In genomic region chr9:128916204-128916603, GRCh38 we compare ENCODE assay signal across 10 cellular contexts. TPM values are rescaled to one million over a fixed set of nuclear protein-coding genes. Genes with fewer than 3 reads are reported as not detected.
DNase-seq lines count a peak whose midpoint lies in the region; ATAC-seq and TF ChIP-seq lines count a peak whose summit lies in the region.
"Had no signal": no experiment of that assay in that cellular context is flagged by ENCODE, and none has a peak within 500 bp of the region (broad histone marks: within the 10 kb centered on the region; RNA-seq: fewer than 3 reads in every experiment).

No MANE protein-coding gene starts in this region.

- no peaks in the 10 kb centered on the region for H3K27me3 Mint-ChIP-seq in osteocyte (ENCODE audit: unreplicated experiment)

- ATAC-seq in aorta (ENCODE audit: low FRiP score) (peak; percentile 23), HG03439 (IDR thresholded peaks at IDR 0.05; ENCODE audit: unreplicated experiment) (no peak)

- intact Hi-C loops in aorta (cut with DNase I), result loop anchor here in 1 of 2 donors (2.0 kb wide), 1 partner anchor 33 kb away; the partner anchor contains the start of gene LRRC8A

- H3K9me3 Mint-ChIP-seq in osteocyte (ENCODE audit: unreplicated experiment), result no peaks in the 10 kb centered on the region
- H3K9me3 Mint-ChIP-seq: T-helper 1 cell treated with Interleukin-12 subunit alpha and Interleukin-12 subunit beta and Interleukin-4 antibody, amounts not matched to agents 30 μg/mL and 1 μg/mL, for 36 hours had no signal

- H3K4me3 ChIP-seq in adipocyte (ENCODE audit: low read length), result peak overlapping the region; percentile 69
- no peak overlapping the region for H3K4me3 ChIP-seq in fibroblast of mammary gland (ENCODE audit: control insufficient read depth, low read depth, low read length)
- H3K4me3 ChIP-seq in aorta (ENCODE audit: low read length in 2 of 2), result no peak overlapping the region

- TF ChIP-seq CTCF in fibroblast of mammary gland (conservative IDR thresholded peaks at IDR 0.05; ENCODE audit: control insufficient read depth, insufficient read depth, low read depth, low read length) (no peak), osteocyte (IDR thresholded peaks at IDR 0.05) (no peak)

- peak overlapping the region; percentile 92 for H3K9ac ChIP-seq in adipocyte (ENCODE audit: low read length)

- peaks cover 48% of the 10 kb centered on the region for H3K4me1 Mint-ChIP-seq in osteocyte (ENCODE audit: unreplicated experiment)

- peak overlapping the region; percentile 36 for H3K27ac Mint-ChIP-seq in osteocyte (ENCODE audit: unreplicated experiment)
- H3K27ac Mint-ChIP-seq: T-helper 1 cell treated with Interleukin-12 subunit alpha and Interleukin-12 subunit beta and Interleukin-4 antibody, amounts not matched to agents 30 μg/mL and 1 μg/mL, for 36 hours had no signal

- peak overlapping the region; percentile 23 to 96 for H3K27ac ChIP-seq in aorta (ENCODE audit: low read depth in 1 of 2, low read length in 2 of 2)

- no peaks in the 10 kb centered on the region for H3K27me3 ChIP-seq in adipocyte (replicated peaks; ENCODE audit: control insufficient read depth, insufficient read depth, low read length)
- H3K27me3 ChIP-seq in aorta (ENCODE audit: control insufficient read depth in 1 of 2, insufficient read depth in 2 of 2, low read length in 1 of 2), result no peaks in the 10 kb centered on the region

- H3K9me3 ChIP-seq in adipocyte (ENCODE audit: control insufficient read depth, low read length), result no peaks in the 10 kb centered on the region
- no peaks in the 10 kb centered on the region for H3K9me3 ChIP-seq in aorta (ENCODE audit: control insufficient read depth, low read length)

- H3K4me3 Mint-ChIP-seq in osteocyte (ENCODE audit: unreplicated experiment), result no peak overlapping the region
- H3K4me3 Mint-ChIP-seq: T-helper 1 cell treated with Interleukin-12 subunit alpha and Interleukin-12 subunit beta and Interleukin-4 antibody, amounts not matched to agents 30 μg/mL and 1 μg/mL, for 36 hours had no signal

- H3K4me1 ChIP-seq in adipocyte (ENCODE audit: control insufficient read depth, insufficient read depth, low read length) (peaks cover 68% of the 10 kb centered on the region), aorta (ENCODE audit: control insufficient read depth in 1 of 2, insufficient read depth in 2 of 2, low read length in 2 of 2) (peaks cover 0 to 8% of the 10 kb centered on the region in 2 donors)

- WGBS in aorta, 2 donors, result 25 to 39% methylated on average over 18 of the region's 18 CpGs

- H3K36me3 Mint-ChIP-seq in osteocyte (ENCODE audit: unreplicated experiment), result peaks cover 16% of the 10 kb centered on the region

- DNase-seq in adipocyte (ENCODE audit: low read depth), result no peak
- DNase-seq in fibroblast of mammary gland (ENCODE audit: low read depth), result peak; percentile 70
- no peak for DNase-seq in osteocyte (ENCODE audit: extremely low spot score, unreplicated experiment)
- peak in 1 of 2 donors; percentile 82 for DNase-seq in aorta
- DNase-seq in NCI-H2029 (lab: John Stamatoyannopoulos, UW), result no peak
- DNase-seq in LoVo (ENCODE audit: low spot score), result no peak
- DNase-seq: central memory CD4-positive, alpha-beta T cell; DMS153 had no signal

- H3K36me3 ChIP-seq in adipocyte (ENCODE audit: control insufficient read depth, insufficient read depth, low read length, severe bottlenecking), result peaks cover 7% of the 10 kb centered on the region
- no peaks in the 10 kb centered on the region for H3K36me3 ChIP-seq in aorta (ENCODE audit: control insufficient read depth in 1 of 2, insufficient read depth in 2 of 2, low read length in 1 of 2)

RNA-seq across cellular contexts. Expression of gene PHYHD1, which starts 4.6 kb away (rescaled TPM):
- total RNA-seq in osteocyte (4.6 and 6.0 TPM in 2 replicates), aorta (10 to 100 TPM; 20.5 to 33.0 TPM)
- polyA plus RNA-seq in aorta, result 10 to 100 TPM; 16.7 to 68.9 TPM

RNA-seq across cellular contexts. Expression of gene DOLK, which starts 31.2 kb away (rescaled TPM):
- 27.4 and 30.5 TPM in 2 replicates for total RNA-seq in osteocyte
- 10 to 100 TPM in 1 of 2 donors, 1 to 10 TPM in 1; 8.4 to 10.5 TPM for total RNA-seq in aorta
- 10 to 100 TPM in 1 of 2 donors, 1 to 10 TPM in 1; 4.3 to 10.7 TPM for polyA plus RNA-seq in aorta

RNA-seq across cellular contexts. Expression of gene NUP188, which starts 31.3 kb away (rescaled TPM):
- 44.5 and 49.0 TPM in 2 replicates for total RNA-seq in osteocyte
- total RNA-seq in aorta, result 10 to 100 TPM; 37.1 to 44.5 TPM
- 10 to 100 TPM in 1 of 2 donors, 1 to 10 TPM in 1; 4.9 to 14.4 TPM for polyA plus RNA-seq in aorta

RNA-seq across cellular contexts. Expression of gene LRRC8A, which starts 34.3 kb away (rescaled TPM):
- total RNA-seq in osteocyte, result 39.5 and 42.8 TPM in 2 replicates
- 100 to 1,000 TPM in 1 of 2 donors, 10 to 100 TPM in 1; 63.8 to 100 TPM for total RNA-seq in aorta
- 10 to 100 TPM; 14.3 to 41.3 TPM for polyA plus RNA-seq in aorta

RNA-seq across cellular contexts. Expression of gene KYAT1, which starts 34.5 kb away (rescaled TPM):
- 5.3 and 6.5 TPM in 2 replicates for total RNA-seq in osteocyte
- 1 to 10 TPM; 7.5 to 9.5 TPM for total RNA-seq in aorta
- polyA plus RNA-seq in aorta, result 10 to 100 TPM in 1 of 2 donors, 1 to 10 TPM in 1; 4.5 to 11.4 TPM
